8 cellular contexts compared by ENCODE assay signal in the genomic region with DNA sequence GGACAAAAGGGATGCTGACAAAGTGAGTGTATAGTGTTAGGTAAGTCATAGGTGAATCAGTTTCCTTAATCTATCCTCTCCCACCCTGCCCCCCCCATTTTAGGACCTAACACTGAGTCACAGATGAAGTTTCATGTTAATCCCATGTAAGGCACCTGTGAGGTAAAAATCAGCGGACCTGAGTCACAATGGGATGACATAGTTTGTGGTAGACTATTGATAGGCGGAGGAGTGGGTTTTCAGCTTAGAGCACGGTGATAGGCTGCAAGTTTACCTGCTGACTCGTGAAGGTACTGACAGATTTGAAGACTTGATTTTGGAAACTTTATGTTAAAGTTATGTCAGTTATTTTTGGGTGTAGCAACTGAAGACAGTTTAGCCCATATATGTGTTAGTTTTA. TPM values are rescaled to one million over a fixed set of nuclear protein-coding genes. Genes with fewer than 3 reads are reported as not detected.
A peak's percentile ranks its signal among the peaks of the same experiment; 100 is the strongest.
DNase-seq lines count a peak whose midpoint lies in the region; ATAC-seq and TF ChIP-seq lines count a peak whose summit lies in the region.

No MANE protein-coding gene starts in this region.

- no peak for ATAC-seq in heart right ventricle
- no peak for ATAC-seq in Right ventricle myocardium inferior

- H3K36me3 ChIP-seq in heart right ventricle: peaks cover 0 to 49% (median 20%) of the 10 kb centered on the region in 9 donors

- no peaks in the 10 kb centered on the region for H3K27me3 ChIP-seq in heart right ventricle

- no peak for DNase-seq in heart right ventricle
- no peak for DNase-seq in Right ventricle myocardium inferior (ENCODE audit: missing footprints)
- peak; percentile 69 to 72 for DNase-seq in NCI-H526 (lab: John Stamatoyannopoulos, UW)
- peak; percentile 61 for DNase-seq in activated naive CD4-positive, alpha-beta T cell treated with Interleukin-2 at 50 U/mL for 16 hours
- DNase-seq in iPS-NIHi11 (ENCODE audit: low spot score): peak; percentile 10
- DNase-seq in stimulated activated CD4-positive, alpha-beta T cell treated with anti-CD3 and anti-CD28 coated beads, Interleukin-4, amount 100 ng/mL, for 24 hours: peak; percentile 72
- no peak for DNase-seq in NOMO-1 treated with DMSO at 0.1 percent for 48 hours (lab: John Stamatoyannopoulos, UW; ENCODE audit: unreplicated experiment)
- no peak for DNase-seq in posterior cingulate gyrus

- peak overlapping the region in 7 of 10 donors; percentile 95 to 100 (median 99) for H3K27ac ChIP-seq in heart right ventricle

- TF ChIP-seq CTCF in heart right ventricle (IDR thresholded peaks at IDR 0.05): no peak

- H3K4me1 ChIP-seq in heart right ventricle: peaks cover 3 to 67% (median 61%) of the 10 kb centered on the region in 9 donors

- intact Hi-C loops in heart right ventricle (cut with DNase I) (loop anchor here in 4 of 10 donors (2.0 to 10.0 kb wide), 5 partner anchors 66 to 141 kb away; partner anchors contain the start of gene CEP350 (in 3 of the 4)), Right ventricle myocardium inferior (cut with DNase I) (loop anchor here (5.0 kb wide), 2 partner anchors 66 to 294 kb away; no protein-coding TSS in a partner anchor), posterior cingulate gyrus (cut with DNase I) (loop anchor here (2.0 kb wide), 1 partner anchor 271 kb away; the partner anchor contains the start of gene QSOX1)

- peak overlapping the region; percentile 64 to 90 (median 79) for H3K4me3 ChIP-seq in heart right ventricle

- H3K9me3 ChIP-seq in heart right ventricle: no peaks in the 10 kb centered on the region

- WGBS in heart right ventricle, 2 donors: 27 to 30% methylated on average over 4 of the region's 4 CpGs

RNA-seq across cellular contexts. Expression of gene TOR1AIP1, which starts 1.7 kb away (rescaled TPM):
- total RNA-seq in heart right ventricle: 10 to 100 TPM; 31.6 to 50.3 (median 46.0) TPM
- polyA plus RNA-seq in heart right ventricle: 10 to 100 TPM; 13.4 to 19.2 TPM
- total RNA-seq in Right ventricle myocardium inferior: 41.9 TPM

RNA-seq across cellular contexts. Expression of gene TOR1AIP2, which starts 6.1 kb away (rescaled TPM):
- 10 to 100 TPM; 43.2 to 63.3 (median 53.3) TPM for total RNA-seq in heart right ventricle
- 10 to 100 TPM in 1 of 2 donors, 1 to 10 TPM in 1; 8.1 to 16.0 TPM for polyA plus RNA-seq in heart right ventricle
- total RNA-seq in Right ventricle myocardium inferior: 48.8 TPM

Comparison
In these comparisons a context has a peak if more than half of its experiments do, and no peak if none do; other contexts are left out.
1. DNase-seq: peak in NCI-H526 (2 of 2), activated naive CD4-positive, alpha-beta T cell treated with Interleukin-2 at 50 U/mL for 16 hours (single experiment), iPS-NIHi11 (single experiment) and stimulated activated CD4-positive, alpha-beta T cell treated with anti-CD3 and anti-CD28 coated beads, Interleukin-4, amount 100 ng/mL, for 24 hours (single experiment); none in heart right ventricle (0 of 2), Right ventricle myocardium inferior (single experiment), NOMO-1 treated with DMSO at 0.1 percent for 48 hours (single experiment) and posterior cingulate gyrus (0 of 10).